12 cellular contexts compared by ENCODE assay signal in genomic region chrX:149510386-149510785, GRCh38. TPM values are rescaled to one million over a fixed set of nuclear protein-coding genes. Genes with fewer than 3 reads are reported as not detected.
DNase-seq lines count a peak whose midpoint lies in the region; ATAC-seq and TF ChIP-seq lines count a peak whose summit lies in the region.
"Had no signal": no experiment of that assay in that cellular context is flagged by ENCODE, and none has a peak within 500 bp of the region (broad histone marks: within the 10 kb centered on the region; RNA-seq: fewer than 3 reads in every experiment).

No MANE protein-coding gene starts in this region.

- no peaks in the 10 kb centered on the region for H3K9me3 Mint-ChIP-seq in CD4-positive, alpha-beta T cell
- H3K9me3 Mint-ChIP-seq in natural killer cell: no peaks in the 10 kb centered on the region

- peaks cover 4% of the 10 kb centered on the region for H3K27me3 Mint-ChIP-seq in CD4-positive, alpha-beta T cell
- no peaks in the 10 kb centered on the region for H3K27me3 Mint-ChIP-seq in T-helper 17 cell
- H3K27me3 Mint-ChIP-seq in natural killer cell (ENCODE audit: low read depth in 2 of 2): peaks cover 0 to 10% of the 10 kb centered on the region in 2 donors

- H3K4me1 Mint-ChIP-seq in CD4-positive, alpha-beta T cell (ENCODE audit: low read depth): peaks cover 13% of the 10 kb centered on the region
- H3K4me1 Mint-ChIP-seq in T-helper 17 cell (peaks cover 5% of the 10 kb centered on the region), natural killer cell (peaks cover 34 to 37% of the 10 kb centered on the region in 2 donors)

- no peaks in the 10 kb centered on the region for H3K27me3 ChIP-seq in CD4-positive, alpha-beta T cell (ENCODE audit: control insufficient read depth, insufficient read depth, low read length)

- no peak for ATAC-seq in CD4-positive, alpha-beta T cell (ENCODE audit: poor library complexity)
- ATAC-seq in GM21360 (IDR thresholded peaks at IDR 0.05; ENCODE audit: unreplicated experiment) (peak; percentile 42), T-helper 17 cell (no peak), natural killer cell (no peak)
- ATAC-seq: Right ventricle myocardium inferior had no signal

- DNase-seq in CD4-positive, alpha-beta T cell: no peak
- DNase-seq in T-helper 17 cell: no peak
- peak; percentile 37 for DNase-seq in left kidney (ENCODE audit: low read depth, low spot score)
- DNase-seq in natural killer cell: no peak
- no peak for DNase-seq in stimulated activated CD4-positive, alpha-beta T cell treated with anti-CD3 and anti-CD28 coated beads, Interleukin-4, amount 100 ng/mL, for 1 hour
- no peak for DNase-seq in stimulated activated CD8-positive, alpha-beta memory T cell treated with anti-CD3 and anti-CD28 coated beads, Interleukin-4, amount 100 ng/mL, for 48 hours
- no peak for DNase-seq in GF-D8 (lab: John Stamatoyannopoulos, UW)
- DNase-seq: substantia nigra had no signal

- H3K36me3 Mint-ChIP-seq in CD4-positive, alpha-beta T cell (ENCODE audit: low read depth): no peaks in the 10 kb centered on the region
- H3K36me3 Mint-ChIP-seq in T-helper 17 cell (ENCODE audit: low read depth): no peaks in the 10 kb centered on the region
- H3K36me3 Mint-ChIP-seq in natural killer cell: no peaks in the 10 kb centered on the region

- intact Hi-C loops in CD4-positive, alpha-beta T cell (cut with DNase I, micrococcal nuclease): no loop called here
- intact Hi-C loops in natural killer cell (cut with micrococcal nuclease): loop anchor here (5.0 to 10.0 kb wide), 2 partner anchors 122 to 1596 kb away; partner anchors contain the start of genes FMR1 and TMEM185A

- H3K27ac ChIP-seq in CD4-positive, alpha-beta T cell (ENCODE audit: low read depth, low read length): no peak overlapping the region

- no peak overlapping the region for H3K27ac Mint-ChIP-seq in CD4-positive, alpha-beta T cell
- H3K27ac Mint-ChIP-seq in T-helper 17 cell (peak overlapping the region; percentile 37), natural killer cell (peak overlapping the region in 1 of 2 donors; percentile 8)

- POLR2A ChIA-PET in CD4-positive, alpha-beta T cell (lab: Charles Lee): interaction anchor here (1.1 kb wide), 1 partner anchor 195 kb away, joined by 3 read pairs; no protein-coding TSS in a partner anchor

- CTCF ChIA-PET in CD4-positive, alpha-beta T cell (lab: Charles Lee): no interaction called here

- peak overlapping the region; percentile 69 for H3K4me3 Mint-ChIP-seq in CD4-positive, alpha-beta T cell
- H3K4me3 Mint-ChIP-seq in T-helper 17 cell: no peak overlapping the region
- H3K4me3 Mint-ChIP-seq in natural killer cell: no peak overlapping the region

- H3K9me3 ChIP-seq in CD4-positive, alpha-beta T cell (ENCODE audit: control insufficient read depth, low read length): no peaks in the 10 kb centered on the region
- H3K9me3 ChIP-seq in T-helper 17 cell (ENCODE audit: control insufficient read depth, low read length, poor library complexity, severe bottlenecking): no peaks in the 10 kb centered on the region
- H3K9me3 ChIP-seq: HAP-1 had no signal

- no peak for TF ChIP-seq CTCF in CD4-positive, alpha-beta T cell (IDR thresholded peaks at IDR 0.05)
- no peak for TF ChIP-seq CTCF in natural killer cell (IDR thresholded peaks at IDR 0.05)

RNA-seq across cellular contexts. Expression of gene IDS, which starts 5.3 kb away (rescaled TPM):
- 100 to 1,000 TPM; 256 to 260 TPM for total RNA-seq in CD4-positive, alpha-beta T cell
- total RNA-seq in T-helper 17 cell (100 to 1,000 TPM; 346 to 507 TPM), natural killer cell (100 to 1,000 TPM; 286 to 344 (median 317) TPM)

RNA-seq across cellular contexts. Expression of gene EOLA1, which starts 30.4 kb away (rescaled TPM):
- total RNA-seq in CD4-positive, alpha-beta T cell: 10 to 100 TPM; 63.1 to 68.5 TPM
- total RNA-seq in T-helper 17 cell (10 to 100 TPM; 66.3 to 72.5 TPM), natural killer cell (10 to 100 TPM; 26.4 to 37.6 (median 36.7) TPM)

RNA-seq across cellular contexts. Expression of gene HSFX3, which starts 39.3 kb away (rescaled TPM):
- total RNA-seq in CD4-positive, alpha-beta T cell: not detected
- total RNA-seq in T-helper 17 cell (not detected), natural killer cell (not detected)
- total RNA-seq: Right ventricle myocardium inferior, skeletal muscle tissue had no signal
